In the genomic region with DNA sequence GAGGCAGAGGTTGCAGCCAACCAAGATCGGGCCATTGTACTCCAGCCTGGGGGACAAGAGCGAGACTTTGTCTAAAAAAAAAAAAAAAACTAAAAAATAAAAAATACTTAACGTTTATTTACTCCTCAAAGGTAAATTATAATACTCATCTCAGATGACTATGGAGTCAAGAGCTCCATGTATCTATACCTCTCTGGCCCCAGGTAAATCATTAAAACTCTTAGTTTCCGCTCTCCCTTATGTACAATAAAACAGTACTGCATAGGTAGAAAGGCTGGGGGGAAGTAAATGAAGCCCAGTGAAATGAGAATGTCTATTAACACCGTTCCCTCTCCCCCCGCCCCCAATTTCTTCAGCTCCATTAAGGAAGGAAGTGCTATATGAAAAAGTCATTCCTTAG, we compare ENCODE assay signal across 11 cellular contexts. TPM values are rescaled to one million over a fixed set of nuclear protein-coding genes. Genes with fewer than 3 reads are reported as not detected.
DNase-seq lines count a peak whose midpoint lies in the region; ATAC-seq and TF ChIP-seq lines count a peak whose summit lies in the region.
"Had no signal": no experiment of that assay in that cellular context is flagged by ENCODE, and none has a peak within 500 bp of the region (broad histone marks: within the 10 kb centered on the region; RNA-seq: fewer than 3 reads in every experiment).

No MANE protein-coding gene starts in this region.

- no peaks in the 10 kb centered on the region for H3F3A ChIP-seq in PC-9 (ENCODE audit: insufficient read depth, low read depth)

- BruUV-seq in PC-9 (replicated peaks; lab: Mats Ljungman, UMichigan): no TSS peak

- CTCF ChIA-PET in PC-9 (lab: Charles Lee): no interaction called here

- 65 to 66% methylated on average over 6 of the region's 6 CpGs for WGBS in esophagus, 2 donors

- H3K36me3 ChIP-seq in ES-I3 (ENCODE audit: insufficient read depth, low read length): no peaks in the 10 kb centered on the region
- H3K36me3 ChIP-seq in PC-9 (ENCODE audit: low read depth): no peaks in the 10 kb centered on the region
- H3K36me3 ChIP-seq in esophagus (ENCODE audit: control insufficient read depth in 2 of 2, insufficient read depth in 2 of 2, low read length in 1 of 2): no peaks in the 10 kb centered on the region
- no peaks in the 10 kb centered on the region for H3K36me3 ChIP-seq in parathyroid adenoma (ENCODE audit: control insufficient read depth, insufficient read depth, low read length)
- H3K36me3 ChIP-seq: adrenal gland had no signal

- H3K9ac ChIP-seq in ES-I3 (ENCODE audit: low read depth, low read length) (peak overlapping the region; percentile 97; the same call in 1 of the 2 replicates), parathyroid adenoma (no peak overlapping the region)

- H3K27ac ChIP-seq in PC-9 (no peak overlapping the region), esophagus (ENCODE audit: low read depth in 2 of 2, low read length in 1 of 2) (no peak overlapping the region), parathyroid adenoma (no peak overlapping the region)
- H3K27ac ChIP-seq: adrenal gland, RWPE1 had no signal

- H4K20me1 ChIP-seq in PC-9 (ENCODE audit: insufficient read depth): no peaks in the 10 kb centered on the region

- H3K79me2 ChIP-seq in PC-9 (ENCODE audit: low read depth): no peaks in the 10 kb centered on the region
- peaks cover 21% of the 10 kb centered on the region for H3K79me2 ChIP-seq in parathyroid adenoma

- H2AFZ ChIP-seq in PC-9 (no peak overlapping the region), parathyroid adenoma (peak overlapping the region; percentile 98)

- intact Hi-C loops in PC-9 (cut with micrococcal nuclease; ENCODE audit: unreplicated experiment): no loop called here

- H3K27me3 ChIP-seq in PC-9 (ENCODE audit: insufficient read depth, low read depth): 0 out of 2 replicates have a peak, but pooled peaks cover 4% of the 10 kb centered on the region
- H3K27me3 ChIP-seq in esophagus (ENCODE audit: control insufficient read depth in 1 of 2, insufficient read depth in 2 of 2, low read length in 2 of 2): no peaks in the 10 kb centered on the region
- no peaks in the 10 kb centered on the region for H3K27me3 ChIP-seq in parathyroid adenoma (ENCODE audit: control insufficient read depth, insufficient read depth, low read length)
- H3K27me3 ChIP-seq: adrenal gland had no signal

- peak overlapping the region; percentile 82 for H3K4me2 ChIP-seq in PC-9
- peak overlapping the region; percentile 96 for H3K4me2 ChIP-seq in parathyroid adenoma (ENCODE audit: low read length)

- H3K4me1 ChIP-seq in ES-I3 (ENCODE audit: insufficient read depth, low read length) (no peaks in the 10 kb centered on the region), PC-9 (replicated peaks; ENCODE audit: insufficient read depth) (no peaks in the 10 kb centered on the region), esophagus (ENCODE audit: control insufficient read depth in 2 of 2, insufficient read depth in 2 of 2, low read length in 1 of 2) (no peaks in the 10 kb centered on the region), parathyroid adenoma (peaks cover 4% of the 10 kb centered on the region)

- H3K4me3 ChIP-seq in PC-9 (peak overlapping the region; percentile 56; the same call in 1 of the 2 replicates), esophagus (ENCODE audit: low read depth in 1 of 2, low read length in 2 of 2) (peak overlapping the region; percentile 59 to 71), parathyroid adenoma (ENCODE audit: low read depth, low read length) (peak overlapping the region; percentile 77)

- no peaks in the 10 kb centered on the region for H3K9me2 ChIP-seq in PC-9 (ENCODE audit: insufficient read depth)

- POLR2A ChIA-PET in PC-9 (lab: Charles Lee; ENCODE audit: unreplicated experiment): no interaction called here

- TF ChIP-seq CTCF in PC-9 (conservative IDR thresholded peaks at IDR 0.05) (no peak), parathyroid adenoma (IDR thresholded peaks at IDR 0.05) (no peak)

- ATAC-seq in GM19455 (IDR thresholded peaks at IDR 0.05; ENCODE audit: unreplicated experiment) (no peak), GM18511 (IDR thresholded peaks at IDR 0.05; ENCODE audit: unreplicated experiment) (no peak)

- H3K9me3 ChIP-seq in ES-I3 (ENCODE audit: control insufficient read depth, insufficient read depth, low read length) (no peaks in the 10 kb centered on the region), PC-9 (ENCODE audit: insufficient read depth, low read depth) (no peaks in the 10 kb centered on the region), esophagus (ENCODE audit: control insufficient read depth in 2 of 2, insufficient read depth in 1 of 2, low read depth in 1 of 2, low read length in 1 of 2) (no peaks in the 10 kb centered on the region), parathyroid adenoma (ENCODE audit: control insufficient read depth, low read length) (no peaks in the 10 kb centered on the region)
- H3K9me3 ChIP-seq: adrenal gland had no signal

- DNase-seq in PC-9: no peak
- no peak for DNase-seq in SW480 (ENCODE audit: low spot score)
- no peak for DNase-seq in nucleus accumbens (lab: John Stamatoyannopoulos, UW)
- DNase-seq: Karpas-422 had no signal

RNA-seq across cellular contexts. Expression of gene SRSF12, which starts 1.2 kb away (rescaled TPM):
- not detected in 2 replicates for total RNA-seq in PC-9 (2021)
- polyA plus RNA-seq in esophagus: under 1 TPM; 0.31 to 0.41 TPM

RNA-seq across cellular contexts. Expression of gene PM20D2, which starts 29.2 kb away (rescaled TPM):
- total RNA-seq in PC-9 (2021): 21.9 and 28.8 TPM in 2 replicates
- polyA plus RNA-seq in esophagus: 1 to 10 TPM; 3.4 to 5.5 TPM

RNA-seq across cellular contexts. Expression of gene PNRC1, which starts 36.2 kb away (rescaled TPM):
- 58.3 and 66.9 TPM in 2 replicates for total RNA-seq in PC-9 (2021)
- polyA plus RNA-seq in esophagus: 10 to 100 TPM; 29.9 to 30.3 TPM
